15 cellular contexts compared by ENCODE assay signal in genomic region chr15:75127186-75127585, GRCh38.
DNase-seq lines count a peak whose midpoint lies in the region; ATAC-seq and TF ChIP-seq lines count a peak whose summit lies in the region.
"Had no signal": no experiment of that assay in that cellular context is flagged by ENCODE, and none has a peak within 500 bp of the region (broad histone marks: within the 10 kb centered on the region; RNA-seq: fewer than 3 reads in every experiment).

No MANE protein-coding gene starts in this region.

- H3K36me3 Mint-ChIP-seq in activated CD8-positive, alpha-beta T cell treated with anti-CD3 and anti-CD28 coated beads, Interleukin-2, amount 10 ng/mL, durations not matched to agents 7 days and 5 days (ENCODE audit: low read depth), result no peaks in the 10 kb centered on the region
- H3K36me3 Mint-ChIP-seq in activated CD8-positive, alpha-beta T cell treated with anti-CD3 and anti-CD28 coated beads for 36 hours (ENCODE audit: low read depth), result no peaks in the 10 kb centered on the region
- H3K36me3 Mint-ChIP-seq in activated T-cell treated with anti-CD3 and anti-CD28 coated beads, Interleukin-2, amount 50 U/mL, for 72 hours (ENCODE audit: insufficient read depth in 2 of 2), result peaks cover 0 to 2% of the 10 kb centered on the region in 2 donors
- H3K36me3 Mint-ChIP-seq: CD4-positive, CD25-positive, alpha-beta regulatory T cell had no signal

- CTCF ChIA-PET in activated CD8-positive, alpha-beta T cell treated with anti-CD3 and anti-CD28 coated beads, Interleukin-2, amount 10 ng/mL, durations not matched to agents 7 days and 5 days (lab: Charles Lee), result interaction anchor here (1.1 kb wide), 1 partner anchor 84 kb away, joined by 3 read pairs; no protein-coding TSS in a partner anchor
- CTCF ChIA-PET in activated CD8-positive, alpha-beta T cell treated with anti-CD3 and anti-CD28 coated beads for 36 hours (lab: Charles Lee), result no interaction called here
- CTCF ChIA-PET in HCT116 (lab: Charles Lee), result no interaction called here

- H3K79me2 ChIP-seq in HCT116 (ENCODE audit: insufficient read depth, low read length), result no peaks in the 10 kb centered on the region

- H3K36me3 ChIP-seq in HCT116 (ENCODE audit: control insufficient read depth in 1 of 2, insufficient read depth in 2 of 2, low read length in 2 of 2), result no peaks in the 10 kb centered on the region
- H3K36me3 ChIP-seq: BLaER1 had no signal

- RAD21 ChIA-PET in HCT116 (lab: Charles Lee; ENCODE audit: low non-redundant PET in 1 of 2, low total read pairs in 2 of 2, uncharacterized antibody in 2 of 2, unreplicated experiment in 2 of 2), result no interaction called here

- BruUV-seq in HCT116 (replicated peaks; lab: Mats Ljungman, UMichigan), result no TSS peak

- H3K27ac Mint-ChIP-seq in activated CD8-positive, alpha-beta T cell treated with anti-CD3 and anti-CD28 coated beads, Interleukin-2, amount 10 ng/mL, durations not matched to agents 7 days and 5 days, result peak overlapping the region; percentile 15
- no peak overlapping the region for H3K27ac Mint-ChIP-seq in activated CD8-positive, alpha-beta T cell treated with anti-CD3 and anti-CD28 coated beads for 36 hours
- no peak overlapping the region for H3K27ac Mint-ChIP-seq in activated T-cell treated with anti-CD3 and anti-CD28 coated beads, Interleukin-2, amount 50 U/mL, for 72 hours
- H3K27ac Mint-ChIP-seq: CD4-positive, CD25-positive, alpha-beta regulatory T cell; H9; HFFc6 had no signal

- no peaks in the 10 kb centered on the region for H3K27me3 Mint-ChIP-seq in activated CD8-positive, alpha-beta T cell treated with anti-CD3 and anti-CD28 coated beads, Interleukin-2, amount 10 ng/mL, durations not matched to agents 7 days and 5 days (ENCODE audit: low read depth)
- H3K27me3 Mint-ChIP-seq in activated CD8-positive, alpha-beta T cell treated with anti-CD3 and anti-CD28 coated beads for 36 hours, result peaks cover 7% of the 10 kb centered on the region
- H3K27me3 Mint-ChIP-seq in activated T-cell treated with anti-CD3 and anti-CD28 coated beads, Interleukin-2, amount 50 U/mL, for 72 hours (ENCODE audit: low read depth), result peaks cover 25% of the 10 kb centered on the region

- no peak overlapping the region for H3K9ac ChIP-seq in HCT116 (ENCODE audit: low read length)
- H3K9ac ChIP-seq: BLaER1 had no signal

- no peak overlapping the region for H3K27ac ChIP-seq in HCT116 (ENCODE audit: low read depth, low read length)
- H3K27ac ChIP-seq: 22Rv1, BLaER1 had no signal

- no peak for TF ChIP-seq CTCF in activated CD8-positive, alpha-beta T cell treated with anti-CD3 and anti-CD28 coated beads for 36 hours (IDR thresholded peaks at IDR 0.05)
- no peak for TF ChIP-seq CTCF in HCT116 (IDR thresholded peaks at IDR 0.05 in 2 of 3, conservative IDR thresholded peaks at IDR 0.05 in 1 of 3; ENCODE audit: borderline replicate concordance in 1 of 3, insufficient read depth in 1 of 3, low read depth in 2 of 3, low read length in 2 of 3)

- peaks cover 58% of the 10 kb centered on the region for H3K4me1 Mint-ChIP-seq in activated CD8-positive, alpha-beta T cell treated with anti-CD3 and anti-CD28 coated beads, Interleukin-2, amount 10 ng/mL, durations not matched to agents 7 days and 5 days (ENCODE audit: low read depth)
- peaks cover 19% of the 10 kb centered on the region for H3K4me1 Mint-ChIP-seq in activated CD8-positive, alpha-beta T cell treated with anti-CD3 and anti-CD28 coated beads for 36 hours (ENCODE audit: low read depth)
- H3K4me1 Mint-ChIP-seq in activated T-cell treated with anti-CD3 and anti-CD28 coated beads, Interleukin-2, amount 50 U/mL, for 72 hours (ENCODE audit: low read depth), result peaks cover 29% of the 10 kb centered on the region

- no peak for ATAC-seq in activated CD8-positive, alpha-beta T cell treated with anti-CD3 and anti-CD28 coated beads, Interleukin-2, amount 10 ng/mL, durations not matched to agents 7 days and 5 days
- ATAC-seq in activated CD8-positive, alpha-beta T cell treated with anti-CD3 and anti-CD28 coated beads for 36 hours, result no peak
- no peak for ATAC-seq in HCT116
- no peak for ATAC-seq in activated T-cell treated with anti-CD3 and anti-CD28 coated beads, Interleukin-2, amount 50 U/mL, for 72 hours (replicated peaks in 1 of 2)

- H3K4me2 ChIP-seq in HCT116 (ENCODE audit: low read length), result 0 out of 2 replicates have a peak overlapping the region, but pooled peaks have one; percentile 2
- H3K4me2 ChIP-seq: BLaER1 had no signal

- no peak overlapping the region for H3K4me3 Mint-ChIP-seq in activated CD8-positive, alpha-beta T cell treated with anti-CD3 and anti-CD28 coated beads, Interleukin-2, amount 10 ng/mL, durations not matched to agents 7 days and 5 days
- H3K4me3 Mint-ChIP-seq in activated CD8-positive, alpha-beta T cell treated with anti-CD3 and anti-CD28 coated beads for 36 hours, result no peak overlapping the region
- no peak overlapping the region for H3K4me3 Mint-ChIP-seq in activated T-cell treated with anti-CD3 and anti-CD28 coated beads, Interleukin-2, amount 50 U/mL, for 72 hours
- H3K4me3 Mint-ChIP-seq: CD4-positive, CD25-positive, alpha-beta regulatory T cell; H9; HFFc6 had no signal

- no peaks in the 10 kb centered on the region for H3K9me3 Mint-ChIP-seq in activated CD8-positive, alpha-beta T cell treated with anti-CD3 and anti-CD28 coated beads, Interleukin-2, amount 10 ng/mL, durations not matched to agents 7 days and 5 days (ENCODE audit: insufficient read depth)
- no peaks in the 10 kb centered on the region for H3K9me3 Mint-ChIP-seq in activated CD8-positive, alpha-beta T cell treated with anti-CD3 and anti-CD28 coated beads for 36 hours
- H3K9me3 Mint-ChIP-seq in activated T-cell treated with anti-CD3 and anti-CD28 coated beads, Interleukin-2, amount 50 U/mL, for 72 hours, result no peaks in the 10 kb centered on the region
- H3K9me3 Mint-ChIP-seq: HFFc6 had no signal

- TF ChIP-seq RAD21 in HCT116 (IDR thresholded peaks at IDR 0.05; ENCODE audit: low read depth), result no peak

- TF ChIP-seq POLR2A in HCT116 (IDR thresholded peaks at IDR 0.05; ENCODE audit: borderline replicate concordance, extremely low read depth, insufficient read depth, insufficient read length), result no peak

- H2AFZ ChIP-seq in HCT116 (ENCODE audit: low read depth, low read length, poor library complexity, severe bottlenecking), result no peak overlapping the region

- no peaks in the 10 kb centered on the region for H4K20me1 ChIP-seq in HCT116 (ENCODE audit: insufficient read depth)
- H4K20me1 ChIP-seq: BLaER1 had no signal

- intact Hi-C loops in activated CD8-positive, alpha-beta T cell treated with anti-CD3 and anti-CD28 coated beads for 36 hours (cut with micrococcal nuclease), result no loop called here
- intact Hi-C loops in HCT116 (cut with micrococcal nuclease), result no loop called here

- no peak for DNase-seq in activated CD8-positive, alpha-beta T cell treated with anti-CD3 and anti-CD28 coated beads, Interleukin-2, amount 10 ng/mL, durations not matched to agents 7 days and 5 days
- no peak for DNase-seq in activated CD8-positive, alpha-beta T cell treated with anti-CD3 and anti-CD28 coated beads for 36 hours
- DNase-seq in HCT116 (ENCODE audit: low read depth, low spot score) (no peak), RPMI7951 (ENCODE audit: low read depth) (peak; percentile 57), pons (ENCODE audit: low spot score) (no peak), GDM1 (lab: John Stamatoyannopoulos, UW) (no peak)
- no peak for DNase-seq in activated T-cell treated with anti-CD3 and anti-CD28 coated beads, Interleukin-2, amount 50 U/mL, for 72 hours
- DNase-seq: AML-193; CD4-positive, CD25-positive, alpha-beta regulatory T cell; DMS53; GOT3; H9; HFFc6 had no signal

- POLR2A ChIA-PET in activated CD8-positive, alpha-beta T cell treated with anti-CD3 and anti-CD28 coated beads, Interleukin-2, amount 10 ng/mL, durations not matched to agents 7 days and 5 days (lab: Charles Lee), result no interaction called here
- POLR2A ChIA-PET in activated CD8-positive, alpha-beta T cell treated with anti-CD3 and anti-CD28 coated beads for 36 hours (lab: Charles Lee), result no interaction called here
- POLR2A ChIA-PET in HCT116 (lab: Charles Lee), result no interaction called here

- H3K4me1 ChIP-seq in HCT116 (ENCODE audit: control insufficient read depth in 1 of 2, insufficient read depth in 2 of 2, low read length in 2 of 2), result peaks cover 11 to 39% of the 10 kb centered on the region in 2 experiments

- no peaks in the 10 kb centered on the region for H3K9me2 ChIP-seq in HCT116 (ENCODE audit: insufficient read depth)

- H3K9me3 ChIP-seq in HCT116 (ENCODE audit: control insufficient read depth in 1 of 2, insufficient read depth in 1 of 2, low read depth in 1 of 2, low read length in 2 of 2), result no peaks in the 10 kb centered on the region

- no peaks in the 10 kb centered on the region for H3K27me3 ChIP-seq in HCT116 (ENCODE audit: insufficient read depth, low read length)
- H3K27me3 ChIP-seq: BLaER1 had no signal

- no peak overlapping the region for H3K4me3 ChIP-seq in HCT116 (replicated peaks in 1 of 2; ENCODE audit: low read depth in 1 of 2, low read length in 2 of 2)
- H3K4me3 ChIP-seq: BLaER1 had no signal

TF ChIP-seq in HCT116, 20 proteins besides CTCF, POLR2A, EP300 and RAD21 (continues in another document):
- TF ChIP-seq ATF3 (IDR thresholded peaks at IDR 0.05) (no peak), JUND (IDR thresholded peaks at IDR 0.05) (no peak), SIN3A (IDR thresholded peaks at IDR 0.05; ENCODE audit: low read depth) (no peak), ZNF274 (IDR thresholded peaks at IDR 0.05; ENCODE audit: low read depth, low read length) (no peak), YY1 (IDR thresholded peaks at IDR 0.05; ENCODE audit: extremely low read depth, insufficient replicate concordance, low read depth, low read length) (no peak), ZFX (IDR thresholded peaks at IDR 0.05) (no peak), FOSL1 (IDR thresholded peaks at IDR 0.05; ENCODE audit: low read depth) (no peak; the same call in 1 of the 2 replicates), SRF (IDR thresholded peaks at IDR 0.05; ENCODE audit: low read depth) (no peak), EZH2phosphoT487 (IDR thresholded peaks at IDR 0.05; ENCODE audit: borderline replicate concordance) (no peak), POLR2AphosphoS5 (IDR thresholded peaks at IDR 0.05; ENCODE audit: low read depth, low read length) (no peak), CBX3 (IDR thresholded peaks at IDR 0.05; ENCODE audit: low read depth) (no peak), EZH2 (IDR thresholded peaks at IDR 0.05) (no peak), SP1 (IDR thresholded peaks at IDR 0.05; ENCODE audit: low read depth) (no peak), EGR1 (IDR thresholded peaks at IDR 0.05; ENCODE audit: low read depth) (no peak), ELF1 (IDR thresholded peaks at IDR 0.05; ENCODE audit: borderline replicate concordance, low read depth) (no peak)
- TF ChIP-seq, protein P1, sequence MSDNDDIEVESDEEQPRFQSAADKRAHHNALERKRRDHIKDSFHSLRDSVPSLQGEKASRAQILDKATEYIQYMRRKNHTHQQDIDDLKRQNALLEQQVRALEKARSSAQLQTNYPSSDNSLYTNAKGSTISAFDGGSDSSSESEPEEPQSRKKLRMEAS (IDR thresholded peaks at IDR 0.05), result no peak
